Comparison of ENCODE assay signal across 22 cellular contexts in the genomic region with DNA sequence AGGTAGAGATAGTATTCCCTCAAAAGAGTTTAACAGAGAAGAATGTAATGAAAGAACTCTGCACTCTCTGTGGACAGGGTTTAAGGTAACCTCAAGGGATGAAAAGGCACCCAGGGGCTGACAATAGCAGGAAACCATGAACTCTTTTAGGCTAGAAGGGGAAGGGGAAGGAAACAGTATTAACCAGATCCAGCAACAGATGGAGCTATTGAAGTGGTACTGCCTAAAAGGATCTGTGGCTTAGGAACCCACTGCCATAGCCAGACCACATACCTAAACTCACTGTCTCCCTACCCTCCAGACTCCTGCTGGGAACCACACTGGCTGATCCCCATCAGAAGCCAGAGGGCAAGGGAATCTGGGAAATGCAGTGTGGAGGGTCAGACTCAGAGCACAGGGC. TPM values are rescaled to one million over a fixed set of nuclear protein-coding genes. Genes with fewer than 3 reads are reported as not detected.
A peak's percentile ranks its signal among the peaks of the same experiment; 100 is the strongest.
DNase-seq lines count a peak whose midpoint lies in the region; ATAC-seq, FAIRE-seq and TF ChIP-seq lines count a peak whose summit lies in the region.
"Had no signal": no experiment of that assay in that cellular context is flagged by ENCODE, and none has a peak within 500 bp of the region (broad histone marks: within the 10 kb centered on the region; RNA-seq: fewer than 3 reads in every experiment).

No MANE protein-coding gene starts in this region.

- H3K36me3 ChIP-seq in Loucy (ENCODE audit: insufficient read depth, low read length) (no peaks in the 10 kb centered on the region), HepG2 (replicated peaks in 1 of 2; ENCODE audit: control insufficient read depth in 1 of 2, insufficient read depth in 2 of 2, low read length in 2 of 2) (no peaks in the 10 kb centered on the region)
- H3K36me3 ChIP-seq: ascending aorta, upper lobe of left lung had no signal

- H3K79me2 ChIP-seq in Loucy (ENCODE audit: insufficient read depth, low read length) (no peaks in the 10 kb centered on the region), HepG2 (ENCODE audit: insufficient read depth, low read length) (no peaks in the 10 kb centered on the region)

- no peak overlapping the region for H3K27ac ChIP-seq in HepG2 (ENCODE audit: extremely low read length, insufficient read depth, low read length)
- H3K27ac ChIP-seq: ascending aorta, C4-2B, SK-N-MC, upper lobe of left lung had no signal

- POLR2A ChIA-PET in HepG2 (lab: Yijun Ruan, JAX) = no interaction called here

- no peak for TF ChIP-seq EP300 in HepG2 (IDR thresholded peaks at IDR 0.05; ENCODE audit: low read depth in 2 of 2, low read length in 2 of 2)
- TF ChIP-seq EP300 in HepG2 (CRISPR knock-in tag; IDR thresholded peaks at IDR 0.05; ENCODE audit: borderline replicate concordance) = no peak

- no peak overlapping the region for H3K9ac ChIP-seq in Loucy (ENCODE audit: low read depth, low read length, poor library complexity, severe bottlenecking)
- no peak overlapping the region for H3K9ac ChIP-seq in HepG2 (ENCODE audit: insufficient read depth, low read depth, low read length)

- no peak for DNase-seq in activated T-cell treated with anti-CD3 and anti-CD28 coated beads, Interleukin-2, amount 50 U/mL, for 24 hours
- no peak for DNase-seq in activated T-cell treated with anti-CD3 and anti-CD28 coated beads, Interleukin-2, amount 50 U/mL, for 72 hours
- DNase-seq in HepG2 (ENCODE audit: low spot score) = no peak
- no peak for DNase-seq in GM13976 (ENCODE audit: low spot score)
- DNase-seq: ACHN; activated CD8-positive, alpha-beta memory T cell treated with anti-CD3 and anti-CD28 coated beads, Interleukin-2, amount 10 ng/mL, durations not matched to agents 7 days and 5 days; central memory CD4-positive, alpha-beta T cell; HFFc6; islet precursor cell; NCI-H510A; upper lobe of left lung had no signal

- no peak overlapping the region for H2AFZ ChIP-seq in Loucy (ENCODE audit: low read length)
- H2AFZ ChIP-seq in HepG2 (ENCODE audit: low read length) = no peak overlapping the region

- TF ChIP-seq CTCF in Loucy (conservative IDR thresholded peaks at IDR 0.05; ENCODE audit: low read length) (0 out of 2 replicates have a peak, but pooled peaks have one; percentile 24), HepG2 (CRISPR knock-in tag; IDR thresholded peaks at IDR 0.05) (no peak), GM13976 (IDR thresholded peaks at IDR 0.05; ENCODE audit: borderline replicate concordance, control extremely low read depth, extremely low read depth, insufficient read depth, missing control alignments) (no peak)

- peaks cover 10% of the 10 kb centered on the region for H3K9me3 Mint-ChIP-seq in activated T-cell treated with anti-CD3 and anti-CD28 coated beads, Interleukin-2, amount 50 U/mL, for 24 hours
- H3K9me3 Mint-ChIP-seq in activated T-cell treated with anti-CD3 and anti-CD28 coated beads, Interleukin-2, amount 50 U/mL, for 72 hours = peaks cover 6 to 14% of the 10 kb centered on the region in 2 donors
- H3K9me3 Mint-ChIP-seq in activated T-helper 17 cell treated with anti-CD3 and anti-CD28 coated beads, Interleukin-2, amount 50 U/mL, for 72 hours = peaks cover 5% of the 10 kb centered on the region

- no peaks in the 10 kb centered on the region for H3K9me2 ChIP-seq in Loucy (replicated peaks; ENCODE audit: low read depth, low read length)

- H3F3A ChIP-seq in Loucy (ENCODE audit: low read depth) = no peaks in the 10 kb centered on the region

- no peak for TF ChIP-seq RAD21 in HepG2 (CRISPR knock-in tag; IDR thresholded peaks at IDR 0.05)

- peaks cover 10% of the 10 kb centered on the region for H3K4me1 ChIP-seq in Loucy (ENCODE audit: insufficient read depth, low read length, poor library complexity, severe bottlenecking)
- no peaks in the 10 kb centered on the region for H3K4me1 ChIP-seq in HepG2 (ENCODE audit: insufficient read depth, low read length)
- H3K4me1 ChIP-seq: ascending aorta, upper lobe of left lung had no signal

- peaks cover 16% of the 10 kb centered on the region for H3K36me3 Mint-ChIP-seq in activated T-cell treated with anti-CD3 and anti-CD28 coated beads, Interleukin-2, amount 50 U/mL, for 24 hours (ENCODE audit: low read depth)
- peaks cover 11 to 30% of the 10 kb centered on the region in 2 donors for H3K36me3 Mint-ChIP-seq in activated T-cell treated with anti-CD3 and anti-CD28 coated beads, Interleukin-2, amount 50 U/mL, for 72 hours (ENCODE audit: insufficient read depth in 2 of 2)
- no peaks in the 10 kb centered on the region for H3K36me3 Mint-ChIP-seq in activated T-helper 17 cell treated with anti-CD3 and anti-CD28 coated beads, Interleukin-2, amount 50 U/mL, for 72 hours (ENCODE audit: low read depth)

- no TSS peak for BruUV-seq in HepG2 (replicated peaks; lab: Mats Ljungman, UMichigan)

- H3K27ac Mint-ChIP-seq in activated T-cell treated with anti-CD3 and anti-CD28 coated beads, Interleukin-2, amount 50 U/mL, for 24 hours = peak overlapping the region; percentile 20
- no peak overlapping the region for H3K27ac Mint-ChIP-seq in activated T-cell treated with anti-CD3 and anti-CD28 coated beads, Interleukin-2, amount 50 U/mL, for 72 hours
- peak overlapping the region; percentile 63 for H3K27ac Mint-ChIP-seq in activated T-helper 17 cell treated with anti-CD3 and anti-CD28 coated beads, Interleukin-2, amount 50 U/mL, for 72 hours
- H3K27ac Mint-ChIP-seq: activated CD8-positive, alpha-beta memory T cell treated with anti-CD3 and anti-CD28 coated beads, Interleukin-2, amount 10 ng/mL, durations not matched to agents 7 days and 5 days; activated naive CD8-positive, alpha-beta T cell; activated T-helper 2 cell treated with anti-CD3 and anti-CD28 coated beads, Interferon-gamma antibody, Interleukin-2, Interleukin-4, amounts not matched to agents 10 μg/mL and 5 μg/mL and 100 μg/mL, durations not matched to agents 14 hours and 24 hours and 36 hours; HFFc6 had no signal

- in situ Hi-C loops in HepG2 (cut with HindIII; ENCODE audit: extremely low pct_ligation_motif_present, low pct_unique_long_range_greater_than_20kb) (no loop called here), GM13976 (cut with MboI; ENCODE audit: low sequenced_read_pairs, unreplicated experiment) (loop anchor here (25.0 kb wide), 1 partner anchor 215 kb away; a partner anchor contains a TSS)

- no peak overlapping the region for H3K4me3 ChIP-seq in Loucy (ENCODE audit: low read length, poor library complexity, severe bottlenecking)
- no peak overlapping the region for H3K4me3 ChIP-seq in HepG2 (replicated peaks in 1 of 3; ENCODE audit: insufficient read depth in 1 of 3, low read depth in 2 of 3, low read length in 3 of 3)
- H3K4me3 ChIP-seq: ascending aorta, SK-N-MC, upper lobe of left lung had no signal

- H3K4me2 ChIP-seq in Loucy (ENCODE audit: low read depth, low read length, poor library complexity, severe bottlenecking) = peak overlapping the region; percentile 10
- no peak overlapping the region for H3K4me2 ChIP-seq in HepG2 (ENCODE audit: low read depth, low read length)

- intact Hi-C loops in HepG2 (cut with micrococcal nuclease; ENCODE audit: unreplicated experiment) = no loop called here

- no peaks in the 10 kb centered on the region for H3K27me3 Mint-ChIP-seq in activated T-cell treated with anti-CD3 and anti-CD28 coated beads, Interleukin-2, amount 50 U/mL, for 24 hours
- H3K27me3 Mint-ChIP-seq in activated T-cell treated with anti-CD3 and anti-CD28 coated beads, Interleukin-2, amount 50 U/mL, for 72 hours (ENCODE audit: low read depth) = no peaks in the 10 kb centered on the region
- H3K27me3 Mint-ChIP-seq in activated T-helper 17 cell treated with anti-CD3 and anti-CD28 coated beads, Interleukin-2, amount 50 U/mL, for 72 hours = no peaks in the 10 kb centered on the region
- H3K27me3 Mint-ChIP-seq: activated CD8-positive, alpha-beta memory T cell treated with anti-CD3 and anti-CD28 coated beads, Interleukin-2, amount 10 ng/mL, durations not matched to agents 7 days and 5 days; activated naive CD8-positive, alpha-beta T cell had no signal

- ATAC-seq in activated T-cell treated with anti-CD3 and anti-CD28 coated beads, Interleukin-2, amount 50 U/mL, for 72 hours (replicated peaks in 1 of 2) = no peak
- no peak for ATAC-seq in activated T-helper 17 cell treated with anti-CD3 and anti-CD28 coated beads, Interleukin-2, amount 50 U/mL, for 72 hours (replicated peaks)
- ATAC-seq in HG03520 (IDR thresholded peaks at IDR 0.05; ENCODE audit: unreplicated experiment) (no peak), HepG2 (no peak), HG02852 (IDR thresholded peaks at IDR 0.05; ENCODE audit: unreplicated experiment) (no peak)
- ATAC-seq: activated CD8-positive, alpha-beta memory T cell treated with anti-CD3 and anti-CD28 coated beads, Interleukin-2, amount 10 ng/mL, durations not matched to agents 7 days and 5 days; sciatic nerve had no signal

- FAIRE-seq in HepG2 (lab: Jason Lieb, UNC) = no peak
- FAIRE-seq: D721Med had no signal

- TF ChIP-seq POLR2A in HepG2 (IDR thresholded peaks at IDR 0.05; ENCODE audit: insufficient read depth in 1 of 2, low read depth in 2 of 2, low read length in 2 of 2) = no peak

- H3K4me3 Mint-ChIP-seq in activated T-cell treated with anti-CD3 and anti-CD28 coated beads, Interleukin-2, amount 50 U/mL, for 24 hours = no peak overlapping the region
- H3K4me3 Mint-ChIP-seq in activated T-cell treated with anti-CD3 and anti-CD28 coated beads, Interleukin-2, amount 50 U/mL, for 72 hours = no peak overlapping the region
- peak overlapping the region; percentile 25 for H3K4me3 Mint-ChIP-seq in activated T-helper 17 cell treated with anti-CD3 and anti-CD28 coated beads, Interleukin-2, amount 50 U/mL, for 72 hours
- H3K4me3 Mint-ChIP-seq: activated CD8-positive, alpha-beta memory T cell treated with anti-CD3 and anti-CD28 coated beads, Interleukin-2, amount 10 ng/mL, durations not matched to agents 7 days and 5 days; activated naive CD8-positive, alpha-beta T cell; HFFc6 had no signal

- H3K9me3 ChIP-seq in Loucy (ENCODE audit: insufficient read depth, low read depth, low read length) (no peaks in the 10 kb centered on the region), HepG2 (ENCODE audit: low read length) (no peaks in the 10 kb centered on the region)
- H3K9me3 ChIP-seq: upper lobe of left lung had no signal

- H3K27me3 ChIP-seq in Loucy (ENCODE audit: insufficient read depth, low read length, poor library complexity, severe bottlenecking) (no peaks in the 10 kb centered on the region), HepG2 (ENCODE audit: control insufficient read depth in 1 of 2, insufficient read depth in 2 of 2, low read length in 2 of 2) (no peaks in the 10 kb centered on the region)
- H3K27me3 ChIP-seq: ascending aorta, upper lobe of left lung had no signal

- H3K4me1 Mint-ChIP-seq in activated T-cell treated with anti-CD3 and anti-CD28 coated beads, Interleukin-2, amount 50 U/mL, for 24 hours (ENCODE audit: low read depth) = peaks cover 29% of the 10 kb centered on the region
- H3K4me1 Mint-ChIP-seq in activated T-cell treated with anti-CD3 and anti-CD28 coated beads, Interleukin-2, amount 50 U/mL, for 72 hours (ENCODE audit: low read depth) = peaks cover 26% of the 10 kb centered on the region
- H3K4me1 Mint-ChIP-seq in activated T-helper 17 cell treated with anti-CD3 and anti-CD28 coated beads, Interleukin-2, amount 50 U/mL, for 72 hours = peaks cover 28% of the 10 kb centered on the region

- CTCF ChIA-PET in HepG2 (lab: Yijun Ruan, JAX; ENCODE audit: low intra/inter-chr PET ratio, low total read pairs) = no interaction called here

- H4K20me1 ChIP-seq in Loucy (ENCODE audit: insufficient read depth, low read length, poor library complexity, severe bottlenecking) = no peaks in the 10 kb centered on the region
- H4K20me1 ChIP-seq in HepG2 (ENCODE audit: insufficient read depth, low read length) = no peaks in the 10 kb centered on the region

RNA-seq across cellular contexts. Expression of a gene that starts 35.5 kb away (rescaled TPM):
- total RNA-seq in activated T-cell treated with anti-CD3 and anti-CD28 coated beads, Interleukin-2, amount 50 U/mL, for 72 hours = 10 to 100 TPM; 48.6 to 49.9 TPM
- total RNA-seq in activated T-helper 17 cell treated with anti-CD3 and anti-CD28 coated beads, Interleukin-2, amount 50 U/mL, for 72 hours = 10 to 100 TPM; 25.8 to 26.3 TPM
- 15.8 and 20.2 TPM in 2 replicates for total RNA-seq in HepG2 (2016; rRNA removed; fragmentation: Illumina TruSeq; extraction: Trizol)
- total RNA-seq in HepG2 (2016; cell fraction: cytosol; rRNA removed; fragmentation: Illumina TruSeq; extraction: Trizol; ENCODE audit: low read depth) = 12.4 and 12.7 TPM in 2 replicates
- 15.6 and 19.3 TPM in 2 replicates for total RNA-seq in HepG2 (2016; cell fraction: insoluble cytoplasmic fraction; rRNA removed; fragmentation: Illumina TruSeq; extraction: Trizol)
- 10.4 and 17.6 TPM in 2 replicates for total RNA-seq in HepG2 (2016; cell fraction: membrane; rRNA removed; fragmentation: Illumina TruSeq; extraction: Trizol)
- total RNA-seq in HepG2 (2016; cell fraction: nucleus; rRNA removed; fragmentation: Illumina TruSeq; extraction: Trizol) = 9.1 and 9.3 TPM in 2 replicates
- polyA plus RNA-seq in HepG2 (2011; rRNA removed) = 3.4 and 5.0 TPM in 2 replicates
- 3.1 and 4.3 TPM in 2 replicates for polyA plus RNA-seq in HepG2 (2011; cell fraction: cytosol; rRNA removed)
- 0.90 and 1.0 TPM in 2 replicates for polyA plus RNA-seq in HepG2 (2011; cell fraction: nucleus; rRNA removed)
- 4.8 and 8.9 TPM in 2 replicates for polyA plus RNA-seq in HepG2 (2012)
- 13.6 and 21.5 TPM in 2 replicates for polyA plus RNA-seq in HepG2 (2016; cell fraction: cytosol; fragmentation: Illumina TruSeq; extraction: Trizol; ENCODE audit: low read depth)
- 19.8 and 20.9 TPM in 2 replicates for polyA plus RNA-seq in HepG2 (2016; cell fraction: insoluble cytoplasmic fraction; fragmentation: Illumina TruSeq; extraction: Trizol; ENCODE audit: low read depth)
- polyA plus RNA-seq in HepG2 (2016; cell fraction: membrane; fragmentation: Illumina TruSeq; extraction: Trizol; ENCODE audit: low read depth) = 8.7 and 14.3 TPM in 2 replicates
- polyA plus RNA-seq in HepG2 (2016; cell fraction: nucleus; fragmentation: Illumina TruSeq; extraction: Trizol; ENCODE audit: insufficient read depth, low read depth) = 13.8 and 15.8 TPM in 2 replicates
- 1.7 and 3.1 TPM in 2 replicates for polyA minus RNA-seq in HepG2 (2011; rRNA and poly(A)+ RNA removed; ENCODE audit: low replicate concordance)
- polyA minus RNA-seq in HepG2 (2011; cell fraction: cytosol; rRNA and poly(A)+ RNA removed) = 2.5 and 4.3 TPM in 2 replicates
- polyA minus RNA-seq in HepG2 (2011; cell fraction: nucleus; rRNA and poly(A)+ RNA removed) = 2.4 and 3.1 TPM in 2 replicates
- total RNA-seq: ascending aorta had no signal

RNA-seq across cellular contexts. Expression of a gene that starts 48.1 kb away (rescaled TPM):
- 10 to 100 TPM; 16.4 to 36.3 TPM for total RNA-seq in activated T-cell treated with anti-CD3 and anti-CD28 coated beads, Interleukin-2, amount 50 U/mL, for 72 hours
- 10 to 100 TPM; 35.2 to 42.2 TPM for total RNA-seq in activated T-helper 17 cell treated with anti-CD3 and anti-CD28 coated beads, Interleukin-2, amount 50 U/mL, for 72 hours
- total RNA-seq in HepG2 (2016; rRNA removed; fragmentation: Illumina TruSeq; extraction: Trizol) = 0.49 TPM in 1 of 2 replicates, not detected in the other
- 0.53 TPM in 1 of 2 replicates, not detected in the other for total RNA-seq in HepG2 (2016; cell fraction: cytosol; rRNA removed; fragmentation: Illumina TruSeq; extraction: Trizol; ENCODE audit: low read depth)
- total RNA-seq in HepG2 (2016; cell fraction: insoluble cytoplasmic fraction; rRNA removed; fragmentation: Illumina TruSeq; extraction: Trizol) = 0.52 TPM in 1 of 2 replicates, not detected in the other
- total RNA-seq in HepG2 (2016; cell fraction: membrane; rRNA removed; fragmentation: Illumina TruSeq; extraction: Trizol) = not detected in 2 replicates
- total RNA-seq in HepG2 (2016; cell fraction: nucleus; rRNA removed; fragmentation: Illumina TruSeq; extraction: Trizol) = not detected in 2 replicates
- 0.07 and 0.17 TPM in 2 replicates for polyA plus RNA-seq in HepG2 (2011; rRNA removed)
- 0.04 TPM in 1 of 2 replicates, not detected in the other for polyA plus RNA-seq in HepG2 (2011; cell fraction: cytosol; rRNA removed)
- polyA plus RNA-seq in HepG2 (2011; cell fraction: nucleus; rRNA removed) = 0.05 and 0.24 TPM in 2 replicates
- 0.33 TPM in 1 of 2 replicates, not detected in the other for polyA plus RNA-seq in HepG2 (2012)
- not detected in 2 replicates for polyA plus RNA-seq in HepG2 (2016; cell fraction: cytosol; fragmentation: Illumina TruSeq; extraction: Trizol; ENCODE audit: low read depth)
- polyA plus RNA-seq in HepG2 (2016; cell fraction: insoluble cytoplasmic fraction; fragmentation: Illumina TruSeq; extraction: Trizol; ENCODE audit: low read depth) = 0.69 TPM in 1 of 2 replicates, not detected in the other
- polyA plus RNA-seq in HepG2 (2016; cell fraction: membrane; fragmentation: Illumina TruSeq; extraction: Trizol; ENCODE audit: low read depth) = not detected in 2 replicates
- 1.1 TPM in 1 of 2 replicates, not detected in the other for polyA plus RNA-seq in HepG2 (2016; cell fraction: nucleus; fragmentation: Illumina TruSeq; extraction: Trizol; ENCODE audit: insufficient read depth, low read depth)
- 0.33 TPM in 1 of 2 replicates, not detected in the other for polyA minus RNA-seq in HepG2 (2011; rRNA and poly(A)+ RNA removed; ENCODE audit: low replicate concordance)
- not detected in 2 replicates for polyA minus RNA-seq in HepG2 (2011; cell fraction: cytosol; rRNA and poly(A)+ RNA removed)
- 0.13 TPM in 1 of 2 replicates, not detected in the other for polyA minus RNA-seq in HepG2 (2011; cell fraction: nucleus; rRNA and poly(A)+ RNA removed)

Comparison
In these comparisons a context has a peak if more than half of its experiments do, and no peak if none do; other contexts are left out.
1. RNA of a gene that starts 48.1 kb away (total RNA-seq): 35.2 to 42.2 TPM in activated T-helper 17 cell treated with anti-CD3 and anti-CD28 coated beads, Interleukin-2, amount 50 U/mL, for 72 hours and 16.4 to 36.3 TPM in activated T-cell treated with anti-CD3 and anti-CD28 coated beads, Interleukin-2, amount 50 U/mL, for 72 hours; 0.49 to 0.53 TPM in HepG2; every median in the first group is over 10 times any median in the second.